8 cellular contexts compared by ENCODE assay signal in the genomic region with DNA sequence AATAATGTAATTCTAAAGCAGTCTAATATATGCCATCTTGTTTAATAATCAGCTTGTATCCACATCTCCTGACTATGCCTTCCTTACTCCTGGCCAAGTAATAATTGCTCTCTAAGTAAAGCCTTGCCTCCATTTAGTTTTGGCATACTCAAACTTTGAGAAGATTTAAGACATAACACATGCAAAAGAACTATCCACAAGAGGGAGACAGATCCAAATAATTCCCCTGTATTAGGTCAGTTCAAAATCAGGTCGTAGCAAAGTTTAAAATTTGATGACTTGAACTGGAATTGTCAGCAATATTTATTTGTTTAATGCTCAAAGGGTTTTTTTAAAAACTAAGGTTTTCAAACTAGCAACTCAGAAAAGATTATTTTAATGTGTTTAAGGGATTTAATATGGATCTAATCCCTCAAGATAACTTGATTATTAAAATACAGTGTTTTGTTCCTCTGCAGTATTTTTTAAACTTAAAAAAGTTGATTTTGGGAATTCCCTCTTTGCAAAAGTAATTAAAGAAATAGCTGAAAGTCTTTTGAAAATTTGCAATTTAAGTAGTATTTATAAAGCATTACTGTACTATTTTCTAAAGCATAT.
DNase-seq lines count a peak whose midpoint lies in the region; ATAC-seq, FAIRE-seq and TF ChIP-seq lines count a peak whose summit lies in the region.

No MANE protein-coding gene starts in this region.

- H3K4me1 Mint-ChIP-seq in stimulated activated memory B cell treated with anti-CD40 and anti-IgM and Interleukin-4, amounts not matched to agents 10 μg/mL and 1 μg/mL and 100 μg/mL, for 72 hours = peaks cover 20% of the 10 kb centered on the region
- H3K4me1 Mint-ChIP-seq in natural killer cell treated with Interleukin-12 subunit alpha and Interleukin-12 subunit beta and Interleukin-15 and Interleukin-18, amount 100 ng/mL, for 72 hours (ENCODE audit: low read depth in 2 of 2) = no peaks in the 10 kb centered on the region

- POLR2A ChIA-PET in A673 (lab: Charles Lee; ENCODE audit: low non-redundant PET) = no interaction called here

- DNase-seq in A673 (ENCODE audit: low spot score) (peak; percentile 77), GM18507 (ENCODE audit: extremely low spot score, insufficient read length, low read depth) (no peak), RWPE2 (ENCODE audit: low spot score) (no peak), foreskin keratinocyte (no peak), posterior vena cava (ENCODE audit: low spot score) (no peak)
- no peak for DNase-seq in natural killer cell treated with Interleukin-12 subunit alpha and Interleukin-12 subunit beta and Interleukin-15 and Interleukin-18, amount 100 ng/mL, for 72 hours (ENCODE audit: low spot score)

- H3K27ac ChIP-seq in A673 (ENCODE audit: low read depth, low read length, poor library complexity, severe bottlenecking) (peak overlapping the region; percentile 53), RWPE2 (ENCODE audit: poor library complexity, severe bottlenecking) (no peak overlapping the region), foreskin keratinocyte (no peak overlapping the region)

- H3K27me3 Mint-ChIP-seq in stimulated activated memory B cell treated with anti-CD40 and anti-IgM and Interleukin-4, amounts not matched to agents 10 μg/mL and 1 μg/mL and 100 μg/mL, for 72 hours = no peaks in the 10 kb centered on the region
- H3K27me3 Mint-ChIP-seq in natural killer cell treated with Interleukin-12 subunit alpha and Interleukin-12 subunit beta and Interleukin-15 and Interleukin-18, amount 100 ng/mL, for 72 hours = no peaks in the 10 kb centered on the region

- peak; percentile 62 for FAIRE-seq in GM18507 (lab: Jason Lieb, UNC)

- H3K4me3 Mint-ChIP-seq in stimulated activated memory B cell treated with anti-CD40 and anti-IgM and Interleukin-4, amounts not matched to agents 10 μg/mL and 1 μg/mL and 100 μg/mL, for 72 hours = no peak overlapping the region
- H3K4me3 Mint-ChIP-seq in natural killer cell treated with Interleukin-12 subunit alpha and Interleukin-12 subunit beta and Interleukin-15 and Interleukin-18, amount 100 ng/mL, for 72 hours = no peak overlapping the region

- intact Hi-C loops in A673 (cut with micrococcal nuclease; ENCODE audit: unreplicated experiment) = loop anchor here (1.0 to 5.0 kb wide), 4 partner anchors 76 to 1074 kb away; no protein-coding TSS in a partner anchor
- intact Hi-C loops in posterior vena cava (cut with DNase I) = no loop called here

- H3K9me3 ChIP-seq in A673 (ENCODE audit: low read depth, low read length, poor library complexity, severe bottlenecking) (no peaks in the 10 kb centered on the region), RWPE2 (ENCODE audit: severe bottlenecking) (no peaks in the 10 kb centered on the region)

- H3K9me3 Mint-ChIP-seq in stimulated activated memory B cell treated with anti-CD40 and anti-IgM and Interleukin-4, amounts not matched to agents 10 μg/mL and 1 μg/mL and 100 μg/mL, for 72 hours = no peaks in the 10 kb centered on the region
- H3K9me3 Mint-ChIP-seq in natural killer cell treated with Interleukin-12 subunit alpha and Interleukin-12 subunit beta and Interleukin-15 and Interleukin-18, amount 100 ng/mL, for 72 hours = no peaks in the 10 kb centered on the region

- peak overlapping the region; percentile 41 for H3K27ac Mint-ChIP-seq in stimulated activated memory B cell treated with anti-CD40 and anti-IgM and Interleukin-4, amounts not matched to agents 10 μg/mL and 1 μg/mL and 100 μg/mL, for 72 hours
- H3K27ac Mint-ChIP-seq in natural killer cell treated with Interleukin-12 subunit alpha and Interleukin-12 subunit beta and Interleukin-15 and Interleukin-18, amount 100 ng/mL, for 72 hours = no peak overlapping the region

- H3K4me3 ChIP-seq in A673 (ENCODE audit: low read depth, low read length, poor library complexity, severe bottlenecking) (no peak overlapping the region), RWPE2 (ENCODE audit: severe bottlenecking) (no peak overlapping the region)

- peak; percentile 65; the same call in 2 of the 3 replicates for ATAC-seq in RWPE2 (ENCODE audit: low read depth)
- peak; percentile 59 for ATAC-seq in foreskin keratinocyte
- ATAC-seq in stimulated activated memory B cell treated with anti-CD40 and anti-IgM and Interleukin-4, amounts not matched to agents 10 μg/mL and 1 μg/mL and 100 μg/mL, for 72 hours = no peak
- ATAC-seq in natural killer cell treated with Interleukin-12 subunit alpha and Interleukin-12 subunit beta and Interleukin-15 and Interleukin-18, amount 100 ng/mL, for 72 hours = no peak
- no peak for ATAC-seq in HG03095 (IDR thresholded peaks at IDR 0.05; ENCODE audit: unreplicated experiment)

- H3K4me1 ChIP-seq in A673 (ENCODE audit: insufficient read depth, low read length, poor library complexity, severe bottlenecking) (peaks cover 15% of the 10 kb centered on the region), RWPE2 (ENCODE audit: insufficient read depth, poor library complexity, severe bottlenecking) (no peaks in the 10 kb centered on the region), foreskin keratinocyte (no peaks in the 10 kb centered on the region)

- peaks cover 37% of the 10 kb centered on the region for H3K36me3 Mint-ChIP-seq in stimulated activated memory B cell treated with anti-CD40 and anti-IgM and Interleukin-4, amounts not matched to agents 10 μg/mL and 1 μg/mL and 100 μg/mL, for 72 hours
- H3K36me3 Mint-ChIP-seq in natural killer cell treated with Interleukin-12 subunit alpha and Interleukin-12 subunit beta and Interleukin-15 and Interleukin-18, amount 100 ng/mL, for 72 hours = no peaks in the 10 kb centered on the region

- TF ChIP-seq CTCF in A673 (conservative IDR thresholded peaks at IDR 0.05; ENCODE audit: low read depth, low read length) (peak; percentile 84), RWPE2 (IDR thresholded peaks at IDR 0.05; ENCODE audit: poor library complexity, severe bottlenecking) (peak; percentile 79), foreskin keratinocyte (conservative IDR thresholded peaks at IDR 0.05) (peak; percentile 73)

- H3K36me3 ChIP-seq in A673 (ENCODE audit: insufficient read depth, low read length, poor library complexity, severe bottlenecking) (peaks cover 10% of the 10 kb centered on the region), RWPE2 (ENCODE audit: low read depth) (no peaks in the 10 kb centered on the region)

- no TSS peak for BruUV-seq in A673 (replicated peaks; lab: Mats Ljungman, UMichigan)

- CTCF ChIA-PET in A673 (lab: Charles Lee) = interaction anchor here (1.2 to 1.6 kb wide), 3 partner anchors 75 to 238 kb away, joined by 6 to 8 read pairs (median 7); no protein-coding TSS in a partner anchor

- H3K27me3 ChIP-seq in A673 (replicated peaks; ENCODE audit: insufficient read depth, low read depth, low read length, poor library complexity) = no peaks in the 10 kb centered on the region
- no peaks in the 10 kb centered on the region for H3K27me3 ChIP-seq in RWPE2 (ENCODE audit: insufficient read depth, poor library complexity, severe bottlenecking)
- H3K27me3 ChIP-seq in foreskin keratinocyte = no peaks in the 10 kb centered on the region

Comparison
In these comparisons a context has a peak if more than half of its experiments do, and no peak if none do; other contexts are left out.
1. ATAC-seq: peak in RWPE2 (single experiment) and foreskin keratinocyte (single experiment); none in stimulated activated memory B cell treated with anti-CD40 and anti-IgM and Interleukin-4, amounts not matched to agents 10 μg/mL and 1 μg/mL and 100 μg/mL, for 72 hours (single experiment), natural killer cell treated with Interleukin-12 subunit alpha and Interleukin-12 subunit beta and Interleukin-15 and Interleukin-18, amount 100 ng/mL, for 72 hours (0 of 2) and HG03095 (single experiment).
2. Peak in every context shown above with its lines, with median percentiles within 50 percentile points of each other: CTCF ChIP-seq.